20 cellular contexts compared by ENCODE assay signal in genomic region chr2:12987246-12987645, GRCh38.
A peak's percentile ranks its signal among the peaks of the same experiment; 100 is the strongest.
DNase-seq lines count a peak whose midpoint lies in the region; ATAC-seq and TF ChIP-seq lines count a peak whose summit lies in the region.
"Had no signal": no experiment of that assay in that cellular context is flagged by ENCODE, and none has a peak within 500 bp of the region (broad histone marks: within the 10 kb centered on the region; RNA-seq: fewer than 3 reads in every experiment).

No MANE protein-coding gene starts in this region.

- POLR2A ChIA-PET in activated naive CD8-positive, alpha-beta T cell treated with anti-CD3 and anti-CD28 coated beads, Interleukin-2, amount 10 ng/mL, durations not matched to agents 7 days and 5 days (lab: Charles Lee): interaction anchor here (0.6 kb wide), 1 partner anchor 112 kb away, joined by 3 read pairs; no protein-coding TSS in a partner anchor
- POLR2A ChIA-PET in RWPE1 (lab: Yijun Ruan, JAX; ENCODE audit: low non-redundant PET): no interaction called here

- H3K36me3 Mint-ChIP-seq in activated naive CD8-positive, alpha-beta T cell treated with anti-CD3 and anti-CD28 coated beads, Interleukin-2, amount 10 ng/mL, durations not matched to agents 7 days and 5 days: peaks cover 2% of the 10 kb centered on the region
- H3K36me3 Mint-ChIP-seq in activated naive CD8-positive, alpha-beta T cell treated with anti-CD3 and anti-CD28 coated beads for 36 hours: no peaks in the 10 kb centered on the region
- no peaks in the 10 kb centered on the region for H3K36me3 Mint-ChIP-seq in natural killer cell
- H3K36me3 Mint-ChIP-seq in stimulated activated effector memory CD8-positive, alpha-beta T cell treated with anti-CD3 and anti-CD28 coated beads, Interleukin-12 subunit alpha, Interleukin-12 subunit beta, amount 100 ng/mL, for 72 hours: no peaks in the 10 kb centered on the region
- H3K36me3 Mint-ChIP-seq in osteocyte (ENCODE audit: unreplicated experiment): peaks cover 7% of the 10 kb centered on the region
- H3K36me3 Mint-ChIP-seq: CD8-positive, alpha-beta T cell; IgD-negative memory B cell had no signal

- peaks cover 6% of the 10 kb centered on the region for H3K9me3 Mint-ChIP-seq in activated naive CD8-positive, alpha-beta T cell treated with anti-CD3 and anti-CD28 coated beads, Interleukin-2, amount 10 ng/mL, durations not matched to agents 7 days and 5 days
- H3K9me3 Mint-ChIP-seq in activated naive CD8-positive, alpha-beta T cell treated with anti-CD3 and anti-CD28 coated beads for 36 hours: no peaks in the 10 kb centered on the region
- H3K9me3 Mint-ChIP-seq in natural killer cell (no peaks in the 10 kb centered on the region), osteocyte (ENCODE audit: unreplicated experiment) (peaks cover 5% of the 10 kb centered on the region)
- H3K9me3 Mint-ChIP-seq in stimulated activated effector memory CD8-positive, alpha-beta T cell treated with anti-CD3 and anti-CD28 coated beads, Interleukin-12 subunit alpha, Interleukin-12 subunit beta, amount 100 ng/mL, for 72 hours: no peaks in the 10 kb centered on the region
- H3K9me3 Mint-ChIP-seq: CD8-positive, alpha-beta T cell; GM23338; IgD-negative memory B cell had no signal

- no peak for TF ChIP-seq CTCF in natural killer cell (IDR thresholded peaks at IDR 0.05)
- no peak for TF ChIP-seq CTCF in GM20000 (IDR thresholded peaks at IDR 0.05; ENCODE audit: extremely low read depth, missing control alignments)
- no peak for TF ChIP-seq CTCF in RWPE1 (conservative IDR thresholded peaks at IDR 0.05; ENCODE audit: low read depth)
- TF ChIP-seq CTCF in osteocyte (IDR thresholded peaks at IDR 0.05): no peak

- no peak for ATAC-seq in activated naive CD8-positive, alpha-beta T cell treated with anti-CD3 and anti-CD28 coated beads, Interleukin-2, amount 10 ng/mL, durations not matched to agents 7 days and 5 days (ENCODE audit: low read depth)
- peak; percentile 44 to 57 (median 49) for ATAC-seq in natural killer cell
- ATAC-seq in stimulated activated effector memory CD8-positive, alpha-beta T cell treated with anti-CD3 and anti-CD28 coated beads, Interleukin-12 subunit alpha, Interleukin-12 subunit beta, amount 100 ng/mL, for 72 hours: no peak
- ATAC-seq: CD8-positive, alpha-beta T cell; GM12878; GM23338; HepG2 had no signal

- peak overlapping the region; percentile 44 for H3K27ac Mint-ChIP-seq in activated naive CD8-positive, alpha-beta T cell treated with anti-CD3 and anti-CD28 coated beads, Interleukin-2, amount 10 ng/mL, durations not matched to agents 7 days and 5 days
- H3K27ac Mint-ChIP-seq in activated naive CD8-positive, alpha-beta T cell treated with anti-CD3 and anti-CD28 coated beads for 36 hours: no peak overlapping the region
- peak overlapping the region; percentile 37 to 79 for H3K27ac Mint-ChIP-seq in natural killer cell
- peak overlapping the region; percentile 61 for H3K27ac Mint-ChIP-seq in stimulated activated effector memory CD8-positive, alpha-beta T cell treated with anti-CD3 and anti-CD28 coated beads, Interleukin-12 subunit alpha, Interleukin-12 subunit beta, amount 100 ng/mL, for 72 hours
- no peak overlapping the region for H3K27ac Mint-ChIP-seq in osteocyte (ENCODE audit: unreplicated experiment)
- H3K27ac Mint-ChIP-seq: B cell; CD8-positive, alpha-beta T cell; GM23338; IgD-negative memory B cell had no signal

- no peak for DNase-seq in activated naive CD8-positive, alpha-beta T cell treated with anti-CD3 and anti-CD28 coated beads, Interleukin-2, amount 10 ng/mL, durations not matched to agents 7 days and 5 days
- no peak for DNase-seq in activated naive CD8-positive, alpha-beta T cell treated with anti-CD3 and anti-CD28 coated beads for 36 hours
- DNase-seq in dermis blood vessel endothelial cell (peak; percentile 60), natural killer cell (no peak), GM20000 (ENCODE audit: low spot score) (no peak), RWPE1 (ENCODE audit: low spot score) (no peak), osteocyte (ENCODE audit: extremely low spot score, unreplicated experiment) (no peak)
- DNase-seq in stimulated activated effector memory CD8-positive, alpha-beta T cell treated with anti-CD3 and anti-CD28 coated beads, Interleukin-12 subunit alpha, Interleukin-12 subunit beta, amount 100 ng/mL, for 72 hours (ENCODE audit: low spot score in 2 of 2): no peak
- DNase-seq: 8988T; Calu3; CD8-positive, alpha-beta T cell; DMS79 treated with DMSO at 0.1 percent for 48 hours; EL; HCEC 1CT had no signal

- peaks cover 4% of the 10 kb centered on the region for H3K27me3 Mint-ChIP-seq in activated naive CD8-positive, alpha-beta T cell treated with anti-CD3 and anti-CD28 coated beads, Interleukin-2, amount 10 ng/mL, durations not matched to agents 7 days and 5 days
- no peaks in the 10 kb centered on the region for H3K27me3 Mint-ChIP-seq in activated naive CD8-positive, alpha-beta T cell treated with anti-CD3 and anti-CD28 coated beads for 36 hours
- H3K27me3 Mint-ChIP-seq in natural killer cell (ENCODE audit: low read depth in 2 of 2): no peaks in the 10 kb centered on the region
- no peaks in the 10 kb centered on the region for H3K27me3 Mint-ChIP-seq in osteocyte (ENCODE audit: unreplicated experiment)
- H3K27me3 Mint-ChIP-seq: IgD-negative memory B cell had no signal

- intact Hi-C loops in natural killer cell (cut with micrococcal nuclease): no loop called here

- H3K4me1 Mint-ChIP-seq in activated naive CD8-positive, alpha-beta T cell treated with anti-CD3 and anti-CD28 coated beads, Interleukin-2, amount 10 ng/mL, durations not matched to agents 7 days and 5 days: peaks cover 9% of the 10 kb centered on the region
- peaks cover 5% of the 10 kb centered on the region for H3K4me1 Mint-ChIP-seq in activated naive CD8-positive, alpha-beta T cell treated with anti-CD3 and anti-CD28 coated beads for 36 hours
- H3K4me1 Mint-ChIP-seq in natural killer cell: peaks cover 9 to 16% of the 10 kb centered on the region in 2 donors
- H3K4me1 Mint-ChIP-seq in stimulated activated effector memory CD8-positive, alpha-beta T cell treated with anti-CD3 and anti-CD28 coated beads, Interleukin-12 subunit alpha, Interleukin-12 subunit beta, amount 100 ng/mL, for 72 hours: peaks cover 8% of the 10 kb centered on the region
- H3K4me1 Mint-ChIP-seq in osteocyte (ENCODE audit: unreplicated experiment): peaks cover 11% of the 10 kb centered on the region
- H3K4me1 Mint-ChIP-seq: B cell had no signal

- CTCF ChIA-PET in RWPE1 (lab: Yijun Ruan, JAX): interaction anchor here (1.0 kb wide), 1 partner anchor 20 kb away, joined by 3 read pairs; no protein-coding TSS in a partner anchor

- H3K27ac ChIP-seq in RWPE1: no peak overlapping the region
- H3K27ac ChIP-seq: BLaER1 treated with 17β-estradiol and CSF1 and Interleukin-3, amounts not matched to agents 10 nM and 100 nM had no signal

- no peak overlapping the region for H3K4me3 Mint-ChIP-seq in activated naive CD8-positive, alpha-beta T cell treated with anti-CD3 and anti-CD28 coated beads, Interleukin-2, amount 10 ng/mL, durations not matched to agents 7 days and 5 days
- H3K4me3 Mint-ChIP-seq in activated naive CD8-positive, alpha-beta T cell treated with anti-CD3 and anti-CD28 coated beads for 36 hours: no peak overlapping the region
- H3K4me3 Mint-ChIP-seq in natural killer cell (peak overlapping the region; percentile 33), osteocyte (ENCODE audit: unreplicated experiment) (no peak overlapping the region)
- no peak overlapping the region for H3K4me3 Mint-ChIP-seq in stimulated activated effector memory CD8-positive, alpha-beta T cell treated with anti-CD3 and anti-CD28 coated beads, Interleukin-12 subunit alpha, Interleukin-12 subunit beta, amount 100 ng/mL, for 72 hours
- H3K4me3 Mint-ChIP-seq: B cell; CD8-positive, alpha-beta T cell; GM23338; IgD-negative memory B cell had no signal

Comparison
In these comparisons a context has a peak if more than half of its experiments do, and no peak if none do; other contexts are left out.
1. H3K27ac Mint-ChIP-seq: peak in activated naive CD8-positive, alpha-beta T cell treated with anti-CD3 and anti-CD28 coated beads, Interleukin-2, amount 10 ng/mL, durations not matched to agents 7 days and 5 days (single experiment), natural killer cell (2 of 2) and stimulated activated effector memory CD8-positive, alpha-beta T cell treated with anti-CD3 and anti-CD28 coated beads, Interleukin-12 subunit alpha, Interleukin-12 subunit beta, amount 100 ng/mL, for 72 hours (single experiment); none in activated naive CD8-positive, alpha-beta T cell treated with anti-CD3 and anti-CD28 coated beads for 36 hours (single experiment) and osteocyte (single experiment).
2. ATAC-seq: peak in natural killer cell (3 of 3); none in activated naive CD8-positive, alpha-beta T cell treated with anti-CD3 and anti-CD28 coated beads, Interleukin-2, amount 10 ng/mL, durations not matched to agents 7 days and 5 days (single experiment) and stimulated activated effector memory CD8-positive, alpha-beta T cell treated with anti-CD3 and anti-CD28 coated beads, Interleukin-12 subunit alpha, Interleukin-12 subunit beta, amount 100 ng/mL, for 72 hours (single experiment).